ENCODE assay signal across 8 cellular contexts in genomic region chr14:102849522-102850379, GRCh38.
DNase-seq lines count a peak whose midpoint lies in the region; ATAC-seq and TF ChIP-seq lines count a peak whose summit lies in the region.

No MANE protein-coding gene starts in this region.

- peak; percentile 94 for DNase-seq in NCI-H146 (lab: John Stamatoyannopoulos, UW)
- peak; percentile 95 for DNase-seq in cerebellar cortex (ENCODE audit: low spot score)
- peak in 2 of 3 donors; percentile 64 to 80 for DNase-seq in mucosa of descending colon
- no peak for DNase-seq in SKM-1 (lab: John Stamatoyannopoulos, UW; ENCODE audit: unreplicated experiment)
- DNase-seq in islet precursor cell, result no peak

- peaks cover 24% of the 10 kb centered on the region for H3K4me1 ChIP-seq in mucosa of descending colon (ENCODE audit: low read depth)

- ATAC-seq in mucosa of descending colon, result peak; percentile 96
- no peak for ATAC-seq in HG03460 (IDR thresholded peaks at IDR 0.05; ENCODE audit: unreplicated experiment)
- no peak for ATAC-seq in HG02623 (IDR thresholded peaks at IDR 0.05; ENCODE audit: unreplicated experiment)

- H3K36me3 ChIP-seq in mucosa of descending colon (ENCODE audit: low read depth), result no peaks in the 10 kb centered on the region

- peak overlapping the region; percentile 34 for H3K27ac ChIP-seq in C4-2B

- intact Hi-C loops in mucosa of descending colon (cut with DNase I, micrococcal nuclease), result no loop called here

- TF ChIP-seq CTCF in C4-2B (conservative IDR thresholded peaks at IDR 0.05) (no peak), mucosa of descending colon (IDR thresholded peaks at IDR 0.05) (no peak)

- H3K9me3 ChIP-seq in mucosa of descending colon, result no peaks in the 10 kb centered on the region

- no peak overlapping the region for H3K4me3 ChIP-seq in mucosa of descending colon

Comparison
In these comparisons a context has a peak if more than half of its experiments do, and no peak if none do; other contexts are left out.
1. DNase-seq: peak in NCI-H146 (single experiment), cerebellar cortex (single experiment) and mucosa of descending colon (2 of 3); none in SKM-1 (single experiment) and islet precursor cell (single experiment).